ENCODE assay signal across 8 cellular contexts in the genomic region with DNA sequence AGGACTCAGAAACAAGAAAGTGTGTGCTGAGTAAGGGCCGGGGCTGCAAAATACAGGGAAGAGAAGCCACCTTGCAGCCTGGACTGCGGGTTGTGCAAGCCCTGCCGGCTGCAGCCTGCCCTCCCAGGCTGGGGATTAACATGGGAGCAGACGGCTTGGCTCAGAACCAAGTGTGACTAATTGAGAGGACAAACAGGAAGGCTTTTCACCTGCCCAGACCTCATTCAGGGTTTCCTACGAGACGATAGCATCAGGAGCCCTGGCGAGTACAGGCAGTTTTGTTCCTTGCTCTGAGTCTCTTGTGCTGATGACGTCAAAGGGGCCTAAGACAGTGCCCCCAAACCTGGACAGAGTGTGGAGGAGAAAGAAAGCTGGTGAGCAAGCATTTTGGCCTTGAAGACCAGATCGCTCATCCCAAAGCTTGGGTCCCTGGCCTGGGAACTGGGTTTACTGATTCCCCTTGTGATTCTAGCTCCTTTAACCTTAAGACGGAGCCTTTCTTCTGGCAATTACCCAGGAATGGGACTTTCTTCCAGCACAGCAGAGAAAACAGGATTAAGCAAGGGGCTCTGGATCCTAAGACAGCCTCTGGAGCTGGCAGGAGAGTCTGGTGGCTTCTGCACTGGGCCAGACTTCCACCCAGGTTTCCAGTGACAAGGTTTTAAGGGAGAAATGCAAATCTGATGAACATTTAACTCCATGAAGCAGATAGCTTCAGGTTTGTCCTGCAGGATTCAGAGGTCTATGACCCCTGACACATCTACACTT.
DNase-seq lines count a peak whose midpoint lies in the region; ATAC-seq, FAIRE-seq and TF ChIP-seq lines count a peak whose summit lies in the region.
"Not testable (repeated sequence)": the region's sequence is repeated elsewhere in the genome, so short reads cannot be mapped to it uniquely, and the experiment has no call there.

No MANE protein-coding gene starts in this region.

- not testable (repeated sequence) for H2BK120ac ChIP-seq in IMR-90 (ENCODE audit: low read depth, low read length)

- not testable (repeated sequence) for H3K9me3 ChIP-seq in IMR-90 (ENCODE audit: control insufficient read depth, insufficient read depth, low read length); RWPE2 (ENCODE audit: severe bottlenecking); mammary epithelial cell (replicated peaks; ENCODE audit: insufficient read depth, low read length); right cardiac atrium (ENCODE audit: control insufficient read depth, low read length); HepG2 (ENCODE audit: low read length); pancreas

- POLR2A ChIA-PET in IMR-90 (lab: Charles Lee; ENCODE audit: unreplicated experiment); HepG2 (lab: Yijun Ruan, JAX): not testable (repeated sequence)

- not testable (repeated sequence) for H3K4ac ChIP-seq in IMR-90 (ENCODE audit: low read depth, low read length)

- not testable (repeated sequence) for TF ChIP-seq EP300 in HepG2 (IDR thresholded peaks at IDR 0.05; ENCODE audit: low read depth in 2 of 2, low read length in 2 of 2); HepG2 (CRISPR knock-in tag; IDR thresholded peaks at IDR 0.05; ENCODE audit: borderline replicate concordance)

- WGBS in IMR-90 (ENCODE audit: extremely low coverage in 2 of 2, insufficient read length in 1 of 2), 2 experiments = no CpG with 5 or more reads among the region's 10 CpGs
- no CpG with 5 or more reads among the region's 10 CpGs for WGBS in mammary epithelial cell (ENCODE audit: low coverage, missing lambda C conversion rate)
- no CpG with 5 or more reads among the region's 10 CpGs for WGBS in right cardiac atrium
- no CpG with 5 or more reads among the region's 10 CpGs for WGBS in HepG2 (ENCODE audit: low lambda C conversion rate)
- WGBS in pancreas, 2 donors = no CpG with 5 or more reads among the region's 10 CpGs

- H3K14ac ChIP-seq in IMR-90 (replicated peaks; ENCODE audit: low read depth, low read length) = not testable (repeated sequence)

- H3K4me2 ChIP-seq in IMR-90 (ENCODE audit: low read depth, low read length); mammary epithelial cell (ENCODE audit: insufficient read depth, low read depth, low read length); HepG2 (ENCODE audit: low read depth, low read length): not testable (repeated sequence)

- dilution Hi-C loops in IMR-90 (cut with HindIII; ENCODE audit: low sequenced_read_pairs, unreplicated experiment); mammary epithelial cell (cut with HindIII; ENCODE audit: low sequenced_read_pairs): not testable (repeated sequence)

- not testable (repeated sequence) for TF ChIP-seq CTCF in IMR-90 (conservative IDR thresholded peaks at IDR 0.05; ENCODE audit: low read depth, low read length); RWPE2 (IDR thresholded peaks at IDR 0.05; ENCODE audit: poor library complexity, severe bottlenecking); mammary epithelial cell (conservative IDR thresholded peaks at IDR 0.05 in 1 of 2, IDR thresholded peaks at IDR 0.05 in 1 of 2; ENCODE audit: extremely low read depth in 1 of 2, insufficient read depth in 1 of 2, low read depth in 1 of 2, low read length in 2 of 2); HepG2 (CRISPR knock-in tag; IDR thresholded peaks at IDR 0.05); pancreas (IDR thresholded peaks at IDR 0.05)

- H3K27ac ChIP-seq in IMR-90 (ENCODE audit: insufficient read depth, low read length); RWPE2 (ENCODE audit: poor library complexity, severe bottlenecking); mammary epithelial cell (ENCODE audit: insufficient read depth, low read depth, low read length); right cardiac atrium (ENCODE audit: low read length); HepG2 (ENCODE audit: extremely low read length, insufficient read depth, low read length); pancreas: not testable (repeated sequence)

- not testable (repeated sequence) for H3K4me3 ChIP-seq in IMR-90 (ENCODE audit: insufficient read depth, low read depth, low read length); RWPE2 (ENCODE audit: severe bottlenecking); mammary epithelial cell (replicated peaks in 1 of 3; ENCODE audit: insufficient read depth in 1 of 3, low read depth in 2 of 3, low read length in 3 of 3); right cardiac atrium (ENCODE audit: low read length); HepG2 (replicated peaks in 1 of 3; ENCODE audit: insufficient read depth in 1 of 3, low read depth in 2 of 3, low read length in 3 of 3); pancreas

- not testable (repeated sequence) for H3K9ac ChIP-seq in IMR-90 (ENCODE audit: low read depth, low read length); mammary epithelial cell (ENCODE audit: insufficient read depth, low read length); HepG2 (ENCODE audit: insufficient read depth, low read depth, low read length)

- intact Hi-C loops in IMR-90 (cut with micrococcal nuclease); mammary epithelial cell (cut with micrococcal nuclease); Right ventricle myocardium inferior (cut with DNase I); right cardiac atrium (cut with DNase I); HepG2 (cut with micrococcal nuclease; ENCODE audit: unreplicated experiment); pancreas (cut with DNase I): not testable (repeated sequence)

- H3K36me3 ChIP-seq in IMR-90 (ENCODE audit: control insufficient read depth, insufficient read depth, low read length); RWPE2 (ENCODE audit: low read depth); mammary epithelial cell (ENCODE audit: insufficient read depth, low read length); HepG2 (replicated peaks in 1 of 2; ENCODE audit: control insufficient read depth in 1 of 2, insufficient read depth in 2 of 2, low read length in 2 of 2); pancreas: not testable (repeated sequence)

- H3K27me3 ChIP-seq in IMR-90 (ENCODE audit: control insufficient read depth, insufficient read depth, low read length); RWPE2 (ENCODE audit: insufficient read depth, poor library complexity, severe bottlenecking); mammary epithelial cell (ENCODE audit: insufficient read depth, low read length); right cardiac atrium (ENCODE audit: control insufficient read depth, insufficient read depth); HepG2 (ENCODE audit: control insufficient read depth in 1 of 2, insufficient read depth in 2 of 2, low read length in 2 of 2); pancreas: not testable (repeated sequence)

- peak; percentile 97 for FAIRE-seq in HepG2 (lab: Jason Lieb, UNC)
- not testable (repeated sequence) for FAIRE-seq in pancreas (lab: Jason Lieb, UNC)
- peak; percentile 59 for FAIRE-seq in urothelium cell line (lab: Jason Lieb, UNC)

- BruUV-seq in IMR-90 (replicated peaks; lab: Mats Ljungman, UMichigan); HepG2 (replicated peaks; lab: Mats Ljungman, UMichigan): not testable (repeated sequence)
- TSS peak; percentile 53 for BruUV-seq in mammary epithelial cell (replicated peaks; lab: Mats Ljungman, UMichigan)

- H2AK9ac ChIP-seq in IMR-90 (replicated peaks; ENCODE audit: low read depth, low read length, poor library complexity) = not testable (repeated sequence)

- not testable (repeated sequence) for TF ChIP-seq POLR2A in IMR-90 (IDR thresholded peaks at IDR 0.05; ENCODE audit: low read depth, low read length); HepG2 (IDR thresholded peaks at IDR 0.05; ENCODE audit: insufficient read depth in 1 of 2, low read depth in 2 of 2, low read length in 2 of 2)

- in situ Hi-C loops in IMR-90 (cut with MboI; ENCODE audit: low sequenced_read_pairs); mammary epithelial cell (cut with MboI; ENCODE audit: low sequenced_read_pairs in 2 of 2); HepG2 (cut with HindIII; ENCODE audit: extremely low pct_ligation_motif_present, low pct_unique_long_range_greater_than_20kb): not testable (repeated sequence)

- CTCF ChIA-PET in IMR-90 (lab: Yijun Ruan, JAX); mammary epithelial cell (lab: Charles Lee; ENCODE audit: low non-redundant PET); HepG2 (lab: Yijun Ruan, JAX; ENCODE audit: low intra/inter-chr PET ratio, low total read pairs): not testable (repeated sequence)

- H3K18ac ChIP-seq in IMR-90 (ENCODE audit: low read depth, low read length) = not testable (repeated sequence)

- H3K79me1 ChIP-seq in IMR-90 (ENCODE audit: low read depth in 1 of 2, low read length in 2 of 2) = not testable (repeated sequence)

- not testable (repeated sequence) for H3K79me2 ChIP-seq in mammary epithelial cell (ENCODE audit: insufficient read depth, low read length); HepG2 (ENCODE audit: insufficient read depth, low read length)

- H2AK5ac ChIP-seq in IMR-90 (ENCODE audit: low read depth, low read length) = not testable (repeated sequence)

- H3K9me1 ChIP-seq in IMR-90 (ENCODE audit: insufficient read depth, low read length) = not testable (repeated sequence)

- not testable (repeated sequence) for H2BK20ac ChIP-seq in IMR-90 (ENCODE audit: low read depth, low read length)

- H4K91ac ChIP-seq in IMR-90 (ENCODE audit: insufficient read depth, low read depth, low read length) = not testable (repeated sequence)

- H3K23ac ChIP-seq in IMR-90 (ENCODE audit: low read depth, low read length) = not testable (repeated sequence)

- ATAC-seq in IMR-90 (ENCODE audit: low read depth) = peak; percentile 72
- ATAC-seq in RWPE2 (ENCODE audit: low read depth) = peak; percentile 69
- peak; percentile 88 for ATAC-seq in Right ventricle myocardium inferior
- peak; percentile 87 to 95 for ATAC-seq in right cardiac atrium
- peak; percentile 91 for ATAC-seq in HepG2
- peak; percentile 77 to 96 (median 92) for ATAC-seq in pancreas

- not testable (repeated sequence) for H4K20me1 ChIP-seq in IMR-90 (ENCODE audit: insufficient read depth, low read length); mammary epithelial cell (ENCODE audit: insufficient read depth, low read length); HepG2 (ENCODE audit: insufficient read depth, low read length)

- H2BK15ac ChIP-seq in IMR-90 (ENCODE audit: low read depth, low read length) = not testable (repeated sequence)

- not testable (repeated sequence) for H4K5ac ChIP-seq in IMR-90 (ENCODE audit: low read depth, low read length)

- not testable (repeated sequence) for H2AFZ ChIP-seq in IMR-90 (replicated peaks; ENCODE audit: low read length, poor library complexity); mammary epithelial cell (ENCODE audit: low read depth, low read length); HepG2 (ENCODE audit: low read length)

- DNase-seq in IMR-90; RWPE2 (ENCODE audit: low spot score); mammary epithelial cell; Right ventricle myocardium inferior (ENCODE audit: missing footprints); right cardiac atrium; HepG2 (ENCODE audit: low spot score); pancreas; urothelium cell line (ENCODE audit: low spot score): not testable (repeated sequence)

- not testable (repeated sequence) for TF ChIP-seq RAD21 in IMR-90 (IDR thresholded peaks at IDR 0.05; ENCODE audit: low read length); HepG2 (CRISPR knock-in tag; IDR thresholded peaks at IDR 0.05)

- H3K56ac ChIP-seq in IMR-90 (ENCODE audit: extremely low read depth, insufficient read depth, low read length) = not testable (repeated sequence)

- not testable (repeated sequence) for H4K8ac ChIP-seq in IMR-90 (ENCODE audit: low read depth in 2 of 2, low read length in 2 of 2)

- not testable (repeated sequence) for H3K4me1 ChIP-seq in IMR-90 (ENCODE audit: control insufficient read depth, insufficient read depth, low read length); RWPE2 (ENCODE audit: insufficient read depth, poor library complexity, severe bottlenecking); mammary epithelial cell (ENCODE audit: insufficient read depth, low read length); right cardiac atrium (ENCODE audit: control insufficient read depth, insufficient read depth, low read length); HepG2 (ENCODE audit: insufficient read depth, low read length); pancreas

- not testable (repeated sequence) for H2BK5ac ChIP-seq in IMR-90 (ENCODE audit: low read depth, low read length, poor library complexity, severe bottlenecking)
